ENCODE assay signal across 18 cellular contexts in genomic region chr10:19947656-19948055, GRCh38.
DNase-seq lines count a peak whose midpoint lies in the region; ATAC-seq and TF ChIP-seq lines count a peak whose summit lies in the region.
"Had no signal": no experiment of that assay in that cellular context is flagged by ENCODE, and none has a peak within 500 bp of the region (broad histone marks: within the 10 kb centered on the region; RNA-seq: fewer than 3 reads in every experiment).

No MANE protein-coding gene starts in this region.

- DNase-seq in right atrium auricular region (ENCODE audit: low spot score) = no peak
- no peak for DNase-seq in cardiac septum (ENCODE audit: low spot score)
- DNase-seq in DMS79 (lab: John Stamatoyannopoulos, UW) = no peak
- no peak for DNase-seq in NCI-H446 (lab: John Stamatoyannopoulos, UW)
- no peak for DNase-seq in stimulated activated CD8-positive, alpha-beta memory T cell treated with anti-CD3 and anti-CD28 coated beads, Interleukin-4, amount 100 ng/mL, for 48 hours
- no peak for DNase-seq in NCI-H748 (lab: John Stamatoyannopoulos, UW; ENCODE audit: unreplicated experiment)
- DNase-seq: activated T-cell treated with anti-CD3 and anti-CD28 coated beads, Interleukin-2, amount 50 U/mL, for 1 hour; CD8-positive, alpha-beta T cell; effector CD8-positive, alpha-beta T cell; EL; left colon; NCI-H146; pancreas had no signal

- no peaks in the 10 kb centered on the region for H3K9me3 ChIP-seq in right atrium auricular region
- H3K9me3 ChIP-seq: pancreas, SJSA1, tibial nerve had no signal

- no peaks in the 10 kb centered on the region for H3K27me3 ChIP-seq in right atrium auricular region
- H3K27me3 ChIP-seq: pancreas, SJSA1, tibial nerve had no signal

- H3K36me3 ChIP-seq in right atrium auricular region = no peaks in the 10 kb centered on the region
- H3K36me3 ChIP-seq: pancreas, SJSA1, tibial nerve had no signal

- H3K4me3 ChIP-seq in right atrium auricular region = no peak overlapping the region
- H3K4me3 ChIP-seq: pancreas, SJSA1, tibial nerve had no signal

- peak overlapping the region; percentile 0 to 55 for H3K27ac ChIP-seq in right atrium auricular region
- H3K27ac ChIP-seq: pancreas, SJSA1 had no signal

- intact Hi-C loops in cardiac septum (cut with DNase I) = no loop called here

- ATAC-seq in HG02678 (IDR thresholded peaks at IDR 0.05; ENCODE audit: unreplicated experiment) (peak; percentile 71), HG03521 (IDR thresholded peaks at IDR 0.05; ENCODE audit: unreplicated experiment) (peak; percentile 40)
- ATAC-seq: activated naive CD4-positive, alpha-beta T cell treated with anti-CD3 and anti-CD28 coated beads, Interleukin-2, amount 50 U/mL, for 72 hours; CD8-positive, alpha-beta T cell; left colon; pancreas had no signal

- H3K4me1 ChIP-seq in right atrium auricular region = peaks cover 0 to 36% of the 10 kb centered on the region in 2 donors
- H3K4me1 ChIP-seq: pancreas, SJSA1 had no signal

- TF ChIP-seq CTCF in right atrium auricular region (IDR thresholded peaks at IDR 0.05) = no peak
